Comparison of ENCODE assay signal across 8 cellular contexts in genomic region chr20:18496042-18496441, GRCh38. TPM values are rescaled to one million over a fixed set of nuclear protein-coding genes. Genes with fewer than 3 reads are reported as not detected.
A peak's percentile ranks its signal among the peaks of the same experiment; 100 is the strongest.
DNase-seq lines count a peak whose midpoint lies in the region; ATAC-seq and TF ChIP-seq lines count a peak whose summit lies in the region.

No MANE protein-coding gene starts in this region.

- peak; percentile 73 for ATAC-seq in esophagus mucosa
- no peak for ATAC-seq in HG02938 (IDR thresholded peaks at IDR 0.05; ENCODE audit: unreplicated experiment)

- no peaks in the 10 kb centered on the region for H3K36me3 ChIP-seq in testis (ENCODE audit: low read depth, missing control alignments)

- WGBS in testis, 2 donors, result 7 to 8% methylated on average over 7 of the region's 7 CpGs

- H3K27me3 ChIP-seq in testis, result no peaks in the 10 kb centered on the region

- TF ChIP-seq POLR2A in testis (IDR thresholded peaks at IDR 0.05), result no peak

- no peaks in the 10 kb centered on the region for H3K9me3 ChIP-seq in testis

- H3K4me3 ChIP-seq in skin epidermis (peak overlapping the region in 6 of 7 experiments; percentile 56 to 90 (median 66)), testis (peak overlapping the region in 1 of 2 donors; percentile 82)

- DNase-seq in DMS53 (lab: John Stamatoyannopoulos, UW) (peak; percentile 40), DMS53 treated with DMSO at 0.1 percent for 48 hours (lab: John Stamatoyannopoulos, UW; ENCODE audit: unreplicated experiment) (no peak), OCI-M1 (lab: John Stamatoyannopoulos, UW) (peak; percentile 37), NCI-H2081 treated with DMSO at 0.1 percent for 48 hours (lab: John Stamatoyannopoulos, UW) (no peak), testis (no peak)

- H3K27ac ChIP-seq in skin epidermis (peak overlapping the region in 9 of 21 experiments; percentile 50 to 87 (median 79)), testis (no peak overlapping the region)

- intact Hi-C loops in testis (cut with DNase I; ENCODE audit: low total_unique reads), result no loop called here

- peaks cover 8% of the 10 kb centered on the region for H3K4me1 ChIP-seq in testis

- TF ChIP-seq CTCF in testis (IDR thresholded peaks at IDR 0.05), result no peak

RNA-seq across cellular contexts. Expression of gene RBBP9, which starts 1.0 kb away (rescaled TPM):
- 11.8 TPM for total RNA-seq in esophagus mucosa
- total RNA-seq in testis, result 10 to 100 TPM; 11.6 to 13.6 TPM
- polyA plus RNA-seq in testis (ENCODE audit: insufficient read depth, low read depth, low replicate concordance), result 8.9 TPM

RNA-seq across cellular contexts. Expression of gene SEC23B, which starts 11.7 kb away (rescaled TPM):
- 47.9 TPM for total RNA-seq in esophagus mucosa
- total RNA-seq in testis, result 10 to 100 TPM; 65.0 to 68.8 TPM
- 96.0 TPM for polyA plus RNA-seq in testis (ENCODE audit: insufficient read depth, low read depth, low replicate concordance)

RNA-seq across cellular contexts. Expression of gene POLR3F, which starts 28.9 kb away (rescaled TPM):
- total RNA-seq in esophagus mucosa (4.5 TPM), testis (10 to 100 TPM; 15.2 to 17.5 TPM)
- 14.8 TPM for polyA plus RNA-seq in testis (ENCODE audit: insufficient read depth, low read depth, low replicate concordance)

RNA-seq across cellular contexts. Expression of gene DZANK1, which starts 29.2 kb away (rescaled TPM):
- total RNA-seq in esophagus mucosa, result 1.5 TPM
- 10 to 100 TPM; 10.2 to 12.1 TPM for total RNA-seq in testis
- polyA plus RNA-seq in testis (ENCODE audit: insufficient read depth, low read depth, low replicate concordance), result 11.6 TPM

Comparison
In these comparisons a context has a peak if more than half of its experiments do, and no peak if none do; other contexts are left out.
1. DNase-seq: peak in DMS53 (single experiment) and OCI-M1 (single experiment); none in DMS53 treated with DMSO at 0.1 percent for 48 hours (single experiment), NCI-H2081 treated with DMSO at 0.1 percent for 48 hours (single experiment) and testis (single experiment).